In genomic region chr18:45775726-45776125, GRCh38 we compare ENCODE assay signal across 1 cellular context.
TF ChIP-seq lines count a peak whose summit lies in the region.

No MANE protein-coding gene starts in this region.

TF ChIP-seq in GM23338, 12 proteins besides CTCF, POLR2A, EP300 and RAD21 (continued from another document):
- TF ChIP-seq ZNF462 (CRISPR knock-in tag; IDR thresholded peaks at IDR 0.05) (no peak), NANOG (IDR thresholded peaks at IDR 0.05; ENCODE audit: borderline replicate concordance) (no peak), ETS1 (IDR thresholded peaks at IDR 0.05) (no peak), EZH2 (IDR thresholded peaks at IDR 0.05; ENCODE audit: low read depth, unreplicated experiment) (no peak), ZNF114 (CRISPR knock-in tag; IDR thresholded peaks at IDR 0.05) (no peak), POLR2AphosphoS5 (IDR thresholded peaks at IDR 0.05; ENCODE audit: low read depth) (no peak), EZH2phosphoT487 (IDR thresholded peaks at IDR 0.05; ENCODE audit: unreplicated experiment) (no peak)
